1 cellular context compared by ENCODE assay signal in genomic region chr1:223815020-223815853, GRCh38.
TF ChIP-seq lines count a peak whose summit lies in the region.

No MANE protein-coding gene starts in this region.

TF ChIP-seq in SK-N-SH, 30 proteins besides CTCF, POLR2A, EP300 and RAD21:
- TF ChIP-seq EZH2phosphoT487 (IDR thresholded peaks at IDR 0.05; ENCODE audit: borderline replicate concordance, low read depth) (no peak), GATA2 (CRISPR knock-in tag; IDR thresholded peaks at IDR 0.05) (no peak), REST (IDR thresholded peaks at IDR 0.05; ENCODE audit: low read depth, low read length) (no peak), RCOR1 (IDR thresholded peaks at IDR 0.05; ENCODE audit: low read length) (no peak), RFX5 (IDR thresholded peaks at IDR 0.05; ENCODE audit: low read length) (no peak), MEF2A (IDR thresholded peaks at IDR 0.05; ENCODE audit: borderline replicate concordance, low read depth) (no peak)
